In the genomic region with DNA sequence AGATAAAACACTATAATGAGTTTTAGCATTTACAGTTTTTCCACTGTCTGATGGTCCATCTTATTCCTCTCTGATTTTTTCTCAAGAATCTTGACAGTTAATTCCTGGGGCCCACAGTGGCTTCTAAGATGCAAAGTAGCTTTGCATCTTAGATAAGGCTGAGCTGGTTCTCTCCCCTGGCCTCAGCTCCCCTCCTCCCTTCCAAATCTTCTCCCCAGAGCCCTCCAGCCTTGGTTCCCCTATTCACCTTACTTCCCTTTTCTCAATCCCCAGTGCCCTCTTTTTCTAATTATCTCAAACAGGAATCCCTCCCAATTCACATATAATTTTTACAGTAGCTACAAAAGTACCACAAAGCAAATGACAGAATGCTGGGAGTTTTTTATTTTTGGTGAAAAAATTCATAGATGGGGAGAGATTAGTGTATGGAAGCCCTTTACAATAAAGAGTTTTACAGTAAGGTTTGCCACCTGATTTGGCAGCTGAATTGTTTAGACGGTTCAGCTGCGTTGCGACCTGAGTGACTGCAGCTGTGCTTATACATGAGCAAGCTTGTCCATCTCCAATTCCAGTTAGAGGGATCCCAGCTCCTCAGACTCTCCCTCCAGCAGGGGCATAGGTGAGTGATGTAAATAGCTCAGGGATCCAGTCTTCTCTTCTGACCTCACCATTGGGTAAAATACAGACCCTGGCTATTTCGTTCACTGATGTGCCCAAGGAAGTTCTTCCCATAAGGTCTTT, we compare ENCODE assay signal across 25 cellular contexts. TPM values are rescaled to one million over a fixed set of nuclear protein-coding genes. Genes with fewer than 3 reads are reported as not detected.
DNase-seq lines count a peak whose midpoint lies in the region; ATAC-seq and TF ChIP-seq lines count a peak whose summit lies in the region.
"Had no signal": no experiment of that assay in that cellular context is flagged by ENCODE, and none has a peak within 500 bp of the region (broad histone marks: within the 10 kb centered on the region; RNA-seq: fewer than 3 reads in every experiment).

No MANE protein-coding gene starts in this region.

- H2BK15ac ChIP-seq in neuronal stem cell (ENCODE audit: low read length), result no peak overlapping the region

- no peak overlapping the region for H2BK12ac ChIP-seq in neuronal stem cell (ENCODE audit: low read length)

- H4K20me1 ChIP-seq in GM23338 (replicated peaks; ENCODE audit: insufficient read depth), result no peaks in the 10 kb centered on the region; the same call in 1 of the 2 replicates

- no peak overlapping the region for H4K8ac ChIP-seq in neuronal stem cell (ENCODE audit: low read depth, low read length)

- H2AK5ac ChIP-seq in neuronal stem cell (ENCODE audit: low read depth, low read length), result no peak overlapping the region

- no peaks in the 10 kb centered on the region for H3K9me2 ChIP-seq in GM23338 (ENCODE audit: insufficient read depth)

- H2AFZ ChIP-seq in GM23338 (no peak overlapping the region), neuronal stem cell (ENCODE audit: low read length) (no peak overlapping the region)

- H3K18ac ChIP-seq in neuronal stem cell (ENCODE audit: low read length), result no peak overlapping the region

- ATAC-seq in GM23338 (peak; percentile 69), HG03139 (IDR thresholded peaks at IDR 0.05; ENCODE audit: unreplicated experiment) (no peak), HG03565 (IDR thresholded peaks at IDR 0.05; ENCODE audit: unreplicated experiment) (no peak)
- ATAC-seq: left ventricle myocardium superior, mucosa of descending colon had no signal

- no peak overlapping the region for H3K4me3 Mint-ChIP-seq in GM23338

- no peak overlapping the region for H3K27ac Mint-ChIP-seq in GM23338

- no peaks in the 10 kb centered on the region for H3K9me3 Mint-ChIP-seq in GM23338
- H3K9me3 Mint-ChIP-seq: activated naive CD4-positive, alpha-beta T cell treated with anti-CD3 and anti-CD28 coated beads, Interleukin-2, amount 50 U/mL, for 72 hours had no signal

- WGBS in neuronal stem cell (ENCODE audit: extremely low coverage in 2 of 2, insufficient read length in 2 of 2, insufficient replicate concordance in 1 of 2), 2 donors, result no CpG with 5 or more reads among the region's 4 CpGs

- H3K27ac ChIP-seq in GM23338 (ENCODE audit: low read depth) (no peak overlapping the region), WERI-Rb-1 (peak overlapping the region; percentile 59), neuronal stem cell (replicated peaks; ENCODE audit: low read length) (no peak overlapping the region)
- H3K27ac ChIP-seq: esophagus muscularis mucosa, KMS-11, neutrophil, SK-N-MC, thoracic aorta, VCaP had no signal

- no peak overlapping the region for H3K4ac ChIP-seq in neuronal stem cell (ENCODE audit: low read length)

- H3F3A ChIP-seq in GM23338 (replicated peaks; ENCODE audit: low read depth), result no peaks in the 10 kb centered on the region

- H3K23ac ChIP-seq in neuronal stem cell (ENCODE audit: low read depth, low read length, poor library complexity), result no peak overlapping the region

- H3K4me1 Mint-ChIP-seq in GM23338, result peaks cover 27% of the 10 kb centered on the region

- peaks cover 5% of the 10 kb centered on the region for H3K27me3 Mint-ChIP-seq in GM23338 (ENCODE audit: insufficient read depth, low read depth, poor library complexity)

- H3K79me1 ChIP-seq in neuronal stem cell (ENCODE audit: low read depth, low read length), result no peaks in the 10 kb centered on the region

- no peaks in the 10 kb centered on the region for H3K36me3 Mint-ChIP-seq in GM23338 (ENCODE audit: low read depth)
- H3K36me3 Mint-ChIP-seq: activated naive CD4-positive, alpha-beta T cell treated with anti-CD3 and anti-CD28 coated beads, Interleukin-2, amount 50 U/mL, for 72 hours had no signal

- H3K4me1 ChIP-seq in GM23338 (ENCODE audit: insufficient read depth) (peaks cover 9% of the 10 kb centered on the region; the same call in 1 of the 2 replicates), neuronal stem cell (ENCODE audit: control insufficient read depth in 2 of 2, insufficient read depth in 1 of 2, low read depth in 1 of 2, low read length in 2 of 2) (peaks cover 0 to 3% of the 10 kb centered on the region in 2 donors)
- H3K4me1 ChIP-seq: esophagus muscularis mucosa had no signal

- H3K4me3 ChIP-seq in GM23338 (no peak overlapping the region), WERI-Rb-1 (ENCODE audit: low read depth, low read length) (no peak overlapping the region), neuronal stem cell (ENCODE audit: low read length in 2 of 2) (no peak overlapping the region)
- H3K4me3 ChIP-seq: esophagus muscularis mucosa, mucosa of descending colon, SK-N-MC, thoracic aorta had no signal

- no peak overlapping the region for H2BK5ac ChIP-seq in neuronal stem cell (ENCODE audit: low read length)

- H3K4me2 ChIP-seq in GM23338 (no peak overlapping the region), neuronal stem cell (ENCODE audit: insufficient read depth, low read length, poor library complexity, severe bottlenecking) (no peak overlapping the region)
- H3K4me2 ChIP-seq: KMS-11 had no signal

- H3K9me3 ChIP-seq in WERI-Rb-1 (ENCODE audit: severe bottlenecking) (no peaks in the 10 kb centered on the region), neuronal stem cell (replicated peaks in 1 of 2; ENCODE audit: control insufficient read depth in 2 of 2, insufficient read depth in 1 of 2, low read depth in 1 of 2, low read length in 2 of 2) (no peaks in the 10 kb centered on the region)
- H3K9me3 ChIP-seq: esophagus muscularis mucosa, mucosa of descending colon, neutrophil, thoracic aorta had no signal

- H3K27me3 ChIP-seq in GM23338 (ENCODE audit: insufficient read depth) (no peaks in the 10 kb centered on the region), WERI-Rb-1 (ENCODE audit: insufficient read depth, low read depth, severe bottlenecking) (no peaks in the 10 kb centered on the region), neuronal stem cell (ENCODE audit: control insufficient read depth in 3 of 3, insufficient read depth in 3 of 3, low read depth in 1 of 3, low read length in 3 of 3) (no peaks in the 10 kb centered on the region)
- H3K27me3 ChIP-seq: esophagus muscularis mucosa, neutrophil had no signal

- H2BK120ac ChIP-seq in neuronal stem cell (ENCODE audit: low read depth, low read length), result no peak overlapping the region

- H3K9ac ChIP-seq in neuronal stem cell (ENCODE audit: low read depth, low read length, poor library complexity), result peak overlapping the region; percentile 9
- H3K9ac ChIP-seq: KMS-11 had no signal

- no peaks in the 10 kb centered on the region for H3K79me2 ChIP-seq in GM23338 (replicated peaks; ENCODE audit: insufficient read depth)

- TF ChIP-seq CTCF in GM23338 (conservative IDR thresholded peaks at IDR 0.05; ENCODE audit: low read depth in 2 of 2), result no peak
- no peak for TF ChIP-seq CTCF in WERI-Rb-1 (IDR thresholded peaks at IDR 0.05; ENCODE audit: low read depth, low read length)

- H3K36me3 ChIP-seq in GM23338 (ENCODE audit: insufficient read depth), result no peaks in the 10 kb centered on the region
- peaks cover 15% of the 10 kb centered on the region for H3K36me3 ChIP-seq in WERI-Rb-1
- H3K36me3 ChIP-seq in neuronal stem cell (replicated peaks in 1 of 2; ENCODE audit: control insufficient read depth in 2 of 2, insufficient read depth in 2 of 2, low read length in 2 of 2), result no peaks in the 10 kb centered on the region
- H3K36me3 ChIP-seq: neutrophil, thoracic aorta had no signal

- no peak overlapping the region for H4K91ac ChIP-seq in neuronal stem cell (ENCODE audit: low read depth, low read length, poor library complexity)

- peak; percentile 18 for DNase-seq in GM23338 (ENCODE audit: low spot score)
- peak; percentile 13 for DNase-seq in NCI-H69 (lab: John Stamatoyannopoulos, UW)
- peak; percentile 62 for DNase-seq in WERI-Rb-1
- no peak for DNase-seq in neuronal stem cell (ENCODE audit: low spot score)
- no peak for DNase-seq in NCI-H2107 treated with DMSO at 0.1 percent for 48 hours (lab: John Stamatoyannopoulos, UW; ENCODE audit: unreplicated experiment)
- DNase-seq: activated CD4-positive, alpha-beta T cell treated with anti-CD3 and anti-CD28 coated beads, Interleukin-2, amount 50 U/mL, for 48 hours; cerebellar nuclear complex; left ventricle myocardium superior; mucosa of descending colon; NCI-H1105; NCI-H2081 treated with DMSO at 0.1 percent for 48 hours; NCI-H748 treated with DMSO at 0.1 percent for 48 hours; stimulated activated CD4-positive, alpha-beta T cell treated with anti-CD3 and anti-CD28 coated beads, Interleukin-12 subunit alpha, Interleukin-12 subunit beta, amount 100 ng/mL, for 4 hours had no signal

- H3K14ac ChIP-seq in neuronal stem cell (ENCODE audit: low read length), result no peak overlapping the region

TF ChIP-seq in GM23338, 12 proteins besides CTCF, POLR2A, EP300 and RAD21:
- no peak for TF ChIP-seq ZNF114 (CRISPR knock-in tag; IDR thresholded peaks at IDR 0.05)
- no peak for TF ChIP-seq NANOG (IDR thresholded peaks at IDR 0.05; ENCODE audit: borderline replicate concordance)
- TF ChIP-seq EZH2phosphoT487 (IDR thresholded peaks at IDR 0.05; ENCODE audit: unreplicated experiment), result no peak

RNA-seq across cellular contexts. Expression of a gene that starts 51.4 kb away (rescaled TPM):
- 3.4 and 8.2 TPM in 2 replicates for total RNA-seq in GM23338 (2014; rRNA removed; shearing (Covaris generic))
- 2.1 and 2.9 TPM in 2 replicates for polyA plus RNA-seq in GM23338 (2016; fragmentation: Nextera tagmentation; extraction: Ambion mirVana)
- polyA plus RNA-seq in neuronal stem cell (2013, experiment 1 of 2), result not detected
- polyA plus RNA-seq in neuronal stem cell (2013, experiment 2 of 2), result 0.06 TPM
- total RNA-seq: Daoy, glomerular endothelial cell, HT-29 had no signal

Comparison
In these comparisons a context has a peak if more than half of its experiments do, and no peak if none do; other contexts are left out.
1. DNase-seq: peak in GM23338 (single experiment), NCI-H69 (single experiment) and WERI-Rb-1 (single experiment); none in neuronal stem cell (single experiment) and NCI-H2107 treated with DMSO at 0.1 percent for 48 hours (single experiment).